ENCODE assay signal across 20 cellular contexts in genomic region chr11:85539740-85540139, GRCh38.
DNase-seq lines count a peak whose midpoint lies in the region; ATAC-seq, FAIRE-seq and TF ChIP-seq lines count a peak whose summit lies in the region.
"Had no signal": no experiment of that assay in that cellular context is flagged by ENCODE, and none has a peak within 500 bp of the region (broad histone marks: within the 10 kb centered on the region; RNA-seq: fewer than 3 reads in every experiment).

No MANE protein-coding gene starts in this region.

- no peaks in the 10 kb centered on the region for H3K23me2 ChIP-seq in H1 (ENCODE audit: low read depth, low read length)

- H2AFZ ChIP-seq in H1 (ENCODE audit: low read length) = no peak overlapping the region
- H2AFZ ChIP-seq in neuronal stem cell (ENCODE audit: low read length) = no peak overlapping the region

- H2BK5ac ChIP-seq in H1 (ENCODE audit: low read depth, low read length) (peak overlapping the region; percentile 77; the same call in 1 of the 2 replicates), neuronal stem cell (ENCODE audit: low read length) (no peak overlapping the region)

- no peaks in the 10 kb centered on the region for H3K79me1 ChIP-seq in H1 (ENCODE audit: low read depth, low read length)
- no peaks in the 10 kb centered on the region for H3K79me1 ChIP-seq in neuronal stem cell (ENCODE audit: low read depth, low read length)

- H3K27ac ChIP-seq in left ventricle myocardium inferior (replicated peaks) = peak overlapping the region; percentile 43
- no peak overlapping the region for H3K27ac ChIP-seq in H1 (ENCODE audit: low read depth, low read length)
- H3K27ac ChIP-seq in neuronal stem cell (replicated peaks; ENCODE audit: low read length) = no peak overlapping the region
- H3K27ac ChIP-seq: A549, SJSA1 had no signal

- POLR2A ChIA-PET in H1 (lab: Charles Lee; ENCODE audit: partially characterized antibody) = interaction anchor here (1.1 kb wide), 1 partner anchor 70 kb away, joined by 3 read pairs; no protein-coding TSS in a partner anchor

- no peak for ATAC-seq in GM19452 (IDR thresholded peaks at IDR 0.05; ENCODE audit: unreplicated experiment)

- H3K9me3 ChIP-seq in left ventricle myocardium inferior (replicated peaks) (peaks cover 8% of the 10 kb centered on the region), H1 (ENCODE audit: insufficient read depth in 2 of 2, low read depth in 1 of 2, low read length in 1 of 2) (peaks cover 3% of the 10 kb centered on the region in 2 experiments; a peak in 3 of 4 replicates), neuronal stem cell (replicated peaks in 1 of 2; ENCODE audit: control insufficient read depth in 2 of 2, insufficient read depth in 1 of 2, low read depth in 1 of 2, low read length in 2 of 2) (no peaks in the 10 kb centered on the region)
- H3K9me3 ChIP-seq: SJSA1 had no signal

- H3K36me3 ChIP-seq in left ventricle myocardium inferior (peaks cover 15% of the 10 kb centered on the region), H1 (ENCODE audit: control insufficient read depth in 2 of 4, insufficient read depth in 4 of 4, low read length in 3 of 4) (no peaks in the 10 kb centered on the region; a peak in 1 of 8 replicates), neuronal stem cell (replicated peaks in 1 of 2; ENCODE audit: control insufficient read depth in 2 of 2, insufficient read depth in 2 of 2, low read length in 2 of 2) (no peaks in the 10 kb centered on the region)
- H3K36me3 ChIP-seq: SJSA1 had no signal

- H2AK5ac ChIP-seq in H1 (ENCODE audit: low read depth, low read length) = no peak overlapping the region
- no peak overlapping the region for H2AK5ac ChIP-seq in neuronal stem cell (ENCODE audit: low read depth, low read length)

- H3K23ac ChIP-seq in H1 (ENCODE audit: insufficient read length) (no peak overlapping the region), neuronal stem cell (ENCODE audit: low read depth, low read length, poor library complexity) (no peak overlapping the region)

- H2BK12ac ChIP-seq in H1 (ENCODE audit: low read depth, low read length) = peak overlapping the region; percentile 23; the same call in 1 of the 2 replicates
- H2BK12ac ChIP-seq in neuronal stem cell (ENCODE audit: low read length) = no peak overlapping the region

- peaks cover 32% of the 10 kb centered on the region for H3K4me1 ChIP-seq in left ventricle myocardium inferior
- peaks cover 0 to 12% (median 7%) of the 10 kb centered on the region in 4 experiments; a peak in 6 of 7 replicates for H3K4me1 ChIP-seq in H1 (replicated peaks in 1 of 4; ENCODE audit: control insufficient read depth in 3 of 4, insufficient read depth in 4 of 4, low read length in 3 of 4)
- H3K4me1 ChIP-seq in neuronal stem cell (ENCODE audit: control insufficient read depth in 2 of 2, insufficient read depth in 1 of 2, low read depth in 1 of 2, low read length in 2 of 2) = peaks cover 8 to 20% of the 10 kb centered on the region in 2 donors
- H3K4me1 ChIP-seq: A549, SJSA1 had no signal

- peak overlapping the region; percentile 13 for H4K91ac ChIP-seq in H1 (replicated peaks; ENCODE audit: insufficient read length, low read length)
- peak overlapping the region; percentile 3 for H4K91ac ChIP-seq in neuronal stem cell (ENCODE audit: low read depth, low read length, poor library complexity)

- H2BK120ac ChIP-seq in H1 (replicated peaks; ENCODE audit: low read depth, low read length) (peak overlapping the region; percentile 73), neuronal stem cell (ENCODE audit: low read depth, low read length) (no peak overlapping the region)

- 88% methylated on average over 3 of the region's 3 CpGs; no CpG with 5 or more reads in 1 of the 2 experiments for WGBS in H1 (ENCODE audit: extremely low coverage in 1 of 2, insufficient coverage in 1 of 2, insufficient read length in 1 of 2, insufficient replicate concordance in 2 of 2, low coverage in 1 of 2, low lambda C conversion rate in 2 of 2, missing lambda C conversion rate in 1 of 2), 2 experiments
- no CpG with 5 or more reads among the region's 3 CpGs for WGBS in neuronal stem cell (ENCODE audit: extremely low coverage in 2 of 2, insufficient read length in 2 of 2, insufficient replicate concordance in 1 of 2), 2 donors

- no peak overlapping the region for H3K56ac ChIP-seq in H1 (replicated peaks; ENCODE audit: insufficient read length, low read depth, low read length)

- no peaks in the 10 kb centered on the region for H4K20me1 ChIP-seq in H1 (replicated peaks in 1 of 2; ENCODE audit: control insufficient read depth in 1 of 2, insufficient read depth in 2 of 2, low read length in 2 of 2)

- H3K27me3 ChIP-seq in left ventricle myocardium inferior (ENCODE audit: low read depth) = no peaks in the 10 kb centered on the region
- H3K27me3 ChIP-seq in H1 (replicated peaks in 1 of 4; ENCODE audit: control insufficient read depth in 3 of 4, extremely low read depth in 1 of 4, insufficient read depth in 3 of 4, low read length in 3 of 4) = no peaks in the 10 kb centered on the region
- no peaks in the 10 kb centered on the region for H3K27me3 ChIP-seq in neuronal stem cell (ENCODE audit: control insufficient read depth in 3 of 3, insufficient read depth in 3 of 3, low read depth in 1 of 3, low read length in 3 of 3)
- H3K27me3 ChIP-seq: SJSA1 had no signal

- intact Hi-C loops in left ventricle myocardium inferior (cut with micrococcal nuclease) = no loop called here
- intact Hi-C loops in cardiac septum (cut with DNase I) = no loop called here

- CTCF ChIA-PET in H1 (lab: Charles Lee; ENCODE audit: partially characterized antibody) = interaction anchor here (0.6 to 1.7 kb wide), 6 partner anchors 10 to 759 kb away, joined by 3 to 5 read pairs (median 4); no protein-coding TSS in a partner anchor

- no peak for TF ChIP-seq POLR2A in H1 (IDR thresholded peaks at IDR 0.05; ENCODE audit: control extremely low read depth in 1 of 2, low read depth in 2 of 2, low read length in 2 of 2)

- H4K5ac ChIP-seq in H1 (ENCODE audit: insufficient read length, low read depth, low read length) = peak overlapping the region; percentile 31

- no peak for TF ChIP-seq RAD21 in H1 (IDR thresholded peaks at IDR 0.05 in 1 of 2, conservative IDR thresholded peaks at IDR 0.05 in 1 of 2; ENCODE audit: low read depth in 2 of 2, low read length in 2 of 2)

- H3K4ac ChIP-seq in H1 (replicated peaks; ENCODE audit: insufficient read length, low read depth, low read length) (no peak overlapping the region), neuronal stem cell (ENCODE audit: low read length) (no peak overlapping the region)

- no peak for TF ChIP-seq EP300 in H1 (IDR thresholded peaks at IDR 0.05; ENCODE audit: borderline replicate concordance in 1 of 2, low read depth in 2 of 2, low read length in 2 of 2)

- no peak overlapping the region; the same call in 1 of the 2 replicates for H4K8ac ChIP-seq in H1 (ENCODE audit: extremely low read depth, insufficient read depth, low read length)
- H4K8ac ChIP-seq in neuronal stem cell (ENCODE audit: low read depth, low read length) = peak overlapping the region; percentile 84

- H3K9ac ChIP-seq in H1 (replicated peaks in 1 of 4; ENCODE audit: extremely low read depth in 1 of 4, low read depth in 3 of 4, low read length in 3 of 4) = no peak overlapping the region
- H3K9ac ChIP-seq in neuronal stem cell (ENCODE audit: low read depth, low read length, poor library complexity) = no peak overlapping the region

- H3K4me2 ChIP-seq in H1 (ENCODE audit: insufficient read depth in 1 of 2, low read depth in 2 of 2, low read length in 2 of 2) (0 out of 4 replicates have a peak overlapping the region, but pooled peaks of 1 of the 2 experiments have one; percentile 6), neuronal stem cell (ENCODE audit: insufficient read depth, low read length, poor library complexity, severe bottlenecking) (no peak overlapping the region)
- H3K4me2 ChIP-seq: A549 had no signal

- FAIRE-seq in H1 (lab: Jason Lieb, UNC) = no peak
- FAIRE-seq: A549, GM19239 had no signal

- DNase-seq in left ventricle myocardium inferior (no peak), cardiac septum (ENCODE audit: low spot score) (no peak), H1 (ENCODE audit: low read depth in 1 of 2, low spot score in 2 of 2) (no peak), neuronal stem cell (ENCODE audit: low spot score) (no peak), NCI-H1092 treated with DMSO at 0.1 percent for 48 hours (lab: John Stamatoyannopoulos, UW) (no peak)
- no peak for DNase-seq in activated CD4-positive, alpha-beta T cell treated with anti-CD3 and anti-CD28 coated beads, Interleukin-2, amount 50 U/mL, for 48 hours
- DNase-seq: GF-D8, H7, HFFc6, KBM-7, NCI-H1092, NCI-H1436 treated with DMSO at 0.1 percent for 48 hours, NCI-H1930, NCI-H2227 treated with DMSO at 0.1 percent for 48 hours, NCI-H510A treated with DMSO at 0.1 percent for 48 hours, NCI-H748 treated with DMSO at 0.1 percent for 48 hours had no signal

- H2BK20ac ChIP-seq in H1 (ENCODE audit: low read length) = peak overlapping the region; percentile 77; the same call in 1 of the 2 replicates

- no peak overlapping the region for H2BK15ac ChIP-seq in H1 (ENCODE audit: low read length)
- no peak overlapping the region for H2BK15ac ChIP-seq in neuronal stem cell (ENCODE audit: low read length)

- H3K18ac ChIP-seq in H1 (ENCODE audit: extremely low read depth, low read length) (no peak overlapping the region; the same call in 1 of the 2 replicates), neuronal stem cell (ENCODE audit: low read length) (no peak overlapping the region)

- TF ChIP-seq CTCF in left ventricle myocardium inferior (IDR thresholded peaks at IDR 0.05; ENCODE audit: borderline replicate concordance) = no peak
- TF ChIP-seq CTCF in H1 (IDR thresholded peaks at IDR 0.05; ENCODE audit: control extremely low read depth in 1 of 3, insufficient read depth in 1 of 3, low read depth in 1 of 3, low read length in 3 of 3) = no peak

- H3K4me3 ChIP-seq in left ventricle myocardium inferior = no peak overlapping the region
- no peak overlapping the region for H3K4me3 ChIP-seq in H1 (ENCODE audit: extremely low read depth in 1 of 4, insufficient read depth in 2 of 4, low read depth in 3 of 4, low read length in 4 of 4)
- no peak overlapping the region for H3K4me3 ChIP-seq in neuronal stem cell (ENCODE audit: low read length in 2 of 2)
- H3K4me3 ChIP-seq: A549, SJSA1 had no signal

- H3K14ac ChIP-seq in H1 (ENCODE audit: insufficient read length) = no peak overlapping the region
- no peak overlapping the region for H3K14ac ChIP-seq in neuronal stem cell (ENCODE audit: low read length)

- no peaks in the 10 kb centered on the region for H3K79me2 ChIP-seq in H1 (ENCODE audit: control insufficient read depth in 1 of 2, insufficient read depth in 2 of 2, low read length in 2 of 2)
